Comparison of ENCODE assay signal across 1 cellular context in genomic region chr14:58560208-58560607, GRCh38.
TF ChIP-seq lines count a peak whose summit lies in the region.

No MANE protein-coding gene starts in this region.

TF ChIP-seq in SK-N-SH, 30 proteins besides CTCF, POLR2A, EP300 and RAD21 (continued from another document):
- TF ChIP-seq USF1 (IDR thresholded peaks at IDR 0.05; ENCODE audit: borderline replicate concordance, low read depth) (no peak), NFIC (IDR thresholded peaks at IDR 0.05; ENCODE audit: borderline replicate concordance) (no peak), GABPA (IDR thresholded peaks at IDR 0.05; ENCODE audit: low read depth) (no peak), MXI1 (IDR thresholded peaks at IDR 0.05; ENCODE audit: low read depth, low read length) (no peak), ELF1 (IDR thresholded peaks at IDR 0.05) (no peak), NRF1 (IDR thresholded peaks at IDR 0.05; ENCODE audit: low read depth, low read length) (no peak), TEAD4 (IDR thresholded peaks at IDR 0.05; ENCODE audit: borderline replicate concordance, insufficient read depth) (no peak), RCOR1 (IDR thresholded peaks at IDR 0.05; ENCODE audit: low read length) (no peak)
